In genomic region chr1:67711850-67712202, GRCh38 we compare ENCODE assay signal across 11 cellular contexts. TPM values are rescaled to one million over a fixed set of nuclear protein-coding genes. Genes with fewer than 3 reads are reported as not detected.
DNase-seq lines count a peak whose midpoint lies in the region; ATAC-seq, FAIRE-seq and TF ChIP-seq lines count a peak whose summit lies in the region.
"Had no signal": no experiment of that assay in that cellular context is flagged by ENCODE, and none has a peak within 500 bp of the region (broad histone marks: within the 10 kb centered on the region; RNA-seq: fewer than 3 reads in every experiment).

No MANE protein-coding gene starts in this region.

- peak overlapping the region; percentile 48 to 49; a peak in 3 of 6 replicates for H3K27ac ChIP-seq in A549
- peak overlapping the region; percentile 75 to 86 for H3K27ac ChIP-seq in coronary artery
- no peak overlapping the region for H3K27ac ChIP-seq in CD8-positive, alpha-beta T cell (ENCODE audit: low read depth, low read length)
- H3K27ac ChIP-seq in upper lobe of right lung: no peak overlapping the region

- H3K27me3 ChIP-seq in CD8-positive, alpha-beta T cell (ENCODE audit: insufficient read depth, low read length): no peaks in the 10 kb centered on the region
- no peaks in the 10 kb centered on the region for H3K27me3 ChIP-seq in upper lobe of right lung

- no peak for TF ChIP-seq EP300 in A549 (IDR thresholded peaks at IDR 0.05)

- no peak for TF ChIP-seq POLR2A in A549 (IDR thresholded peaks at IDR 0.05; ENCODE audit: low read length)

- WGBS in A549 (ENCODE audit: missing lambda C conversion rate): 20% methylated on average over 2 of the region's 2 CpGs

- no peak for DNase-seq in A549 (ENCODE audit: low read depth in 1 of 2, low spot score in 1 of 2)
- DNase-seq in NCI-H146 (lab: John Stamatoyannopoulos, UW): peak; percentile 45
- no peak for DNase-seq in coronary artery (ENCODE audit: low spot score)
- no peak for DNase-seq in CD8-positive, alpha-beta T cell
- DNase-seq in OCI-M2 (lab: John Stamatoyannopoulos, UW; ENCODE audit: unreplicated experiment): no peak
- DNase-seq in GM19240 (ENCODE audit: insufficient read length, low spot score): no peak
- no peak for DNase-seq in upper lobe of right lung
- DNase-seq: activated B cell treated with CpG ODN at 0.5 μM for 24 hours; activated naive CD8-positive, alpha-beta T cell treated with anti-CD3 and anti-CD28 coated beads, Interleukin-2, amount 10 ng/mL, durations not matched to agents 7 days and 5 days had no signal

- no peaks in the 10 kb centered on the region for H3K9me3 Mint-ChIP-seq in CD8-positive, alpha-beta T cell
- H3K9me3 Mint-ChIP-seq: activated B cell treated with CpG ODN at 0.5 μM for 24 hours; activated naive CD8-positive, alpha-beta T cell treated with anti-CD3 and anti-CD28 coated beads, Interleukin-2, amount 10 ng/mL, durations not matched to agents 7 days and 5 days had no signal

- no peak for TF ChIP-seq RAD21 in A549 (conservative IDR thresholded peaks at IDR 0.05 in 1 of 2, IDR thresholded peaks at IDR 0.05 in 1 of 2)

- H3K36me3 Mint-ChIP-seq in CD8-positive, alpha-beta T cell: no peaks in the 10 kb centered on the region
- H3K36me3 Mint-ChIP-seq: activated naive CD8-positive, alpha-beta T cell treated with anti-CD3 and anti-CD28 coated beads, Interleukin-2, amount 10 ng/mL, durations not matched to agents 7 days and 5 days had no signal

- no peaks in the 10 kb centered on the region for H3K36me3 ChIP-seq in CD8-positive, alpha-beta T cell (ENCODE audit: insufficient read depth, low read length)
- H3K36me3 ChIP-seq in upper lobe of right lung: no peaks in the 10 kb centered on the region

- H3K27ac Mint-ChIP-seq in CD8-positive, alpha-beta T cell: no peak overlapping the region
- H3K27ac Mint-ChIP-seq: activated B cell treated with CpG ODN at 0.5 μM for 24 hours; activated naive CD8-positive, alpha-beta T cell treated with anti-CD3 and anti-CD28 coated beads, Interleukin-2, amount 10 ng/mL, durations not matched to agents 7 days and 5 days had no signal

- POLR2A ChIA-PET in A549 (lab: Yijun Ruan, JAX): no interaction called here
- POLR2A ChIA-PET in CD8-positive, alpha-beta T cell (lab: Charles Lee): no interaction called here

- intact Hi-C loops in CD8-positive, alpha-beta T cell (cut with DNase I, micrococcal nuclease): no loop called here
- intact Hi-C loops in upper lobe of right lung (cut with DNase I): no loop called here

- TF ChIP-seq CTCF in A549 (IDR thresholded peaks at IDR 0.05): no peak
- TF ChIP-seq CTCF in coronary artery (IDR thresholded peaks at IDR 0.05): no peak
- TF ChIP-seq CTCF in CD8-positive, alpha-beta T cell (IDR thresholded peaks at IDR 0.05): no peak
- no peak for TF ChIP-seq CTCF in upper lobe of right lung (IDR thresholded peaks at IDR 0.05)

- no peak overlapping the region for H3K4me3 Mint-ChIP-seq in CD8-positive, alpha-beta T cell
- H3K4me3 Mint-ChIP-seq: activated B cell treated with CpG ODN at 0.5 μM for 24 hours; activated naive CD8-positive, alpha-beta T cell treated with anti-CD3 and anti-CD28 coated beads, Interleukin-2, amount 10 ng/mL, durations not matched to agents 7 days and 5 days had no signal

- no peak for FAIRE-seq in A549 (lab: Jason Lieb, UNC)

- no peaks in the 10 kb centered on the region for H3K27me3 Mint-ChIP-seq in CD8-positive, alpha-beta T cell (ENCODE audit: low read depth)
- H3K27me3 Mint-ChIP-seq: activated B cell treated with CpG ODN at 0.5 μM for 24 hours had no signal

- H3K4me1 Mint-ChIP-seq in CD8-positive, alpha-beta T cell (ENCODE audit: low read depth): no peaks in the 10 kb centered on the region

- CTCF ChIA-PET in A549 (lab: Yijun Ruan, JAX): interaction anchor here (1.0 to 1.6 kb wide), 3 partner anchors 9 to 54 kb away, joined by 3 to 6 read pairs (median 3); no protein-coding TSS in a partner anchor
- CTCF ChIA-PET in CD8-positive, alpha-beta T cell (lab: Charles Lee): interaction anchor here (1.0 to 1.1 kb wide), 2 partner anchors 49 to 149 kb away, joined by 3 to 6 read pairs; no protein-coding TSS in a partner anchor

- ATAC-seq in A549: no peak
- peak; percentile 48 for ATAC-seq in GM18868 (IDR thresholded peaks at IDR 0.05; ENCODE audit: unreplicated experiment)
- ATAC-seq in CD8-positive, alpha-beta T cell: no peak
- ATAC-seq in upper lobe of right lung: no peak

- H3K4me1 ChIP-seq in A549 (peaks cover 64% of the 10 kb centered on the region), upper lobe of right lung (peaks cover 16% of the 10 kb centered on the region)
- H3K4me1 ChIP-seq in CD8-positive, alpha-beta T cell (ENCODE audit: insufficient read depth, low read length): no peaks in the 10 kb centered on the region

- H3K9me3 ChIP-seq in A549 (no peaks in the 10 kb centered on the region), upper lobe of right lung (no peaks in the 10 kb centered on the region)
- H3K9me3 ChIP-seq in CD8-positive, alpha-beta T cell (ENCODE audit: low read length): no peaks in the 10 kb centered on the region

- peak overlapping the region; percentile 10; the same call in 1 of the 3 replicates for H3K4me2 ChIP-seq in A549

- no peak overlapping the region for H3K4me3 ChIP-seq in A549
- no peak overlapping the region for H3K4me3 ChIP-seq in coronary artery
- H3K4me3 ChIP-seq in CD8-positive, alpha-beta T cell (ENCODE audit: low read depth, low read length): no peak overlapping the region
- H3K4me3 ChIP-seq in upper lobe of right lung: no peak overlapping the region
- H3K4me3 ChIP-seq: lung had no signal

TF ChIP-seq in A549, 52 proteins besides CTCF, POLR2A, EP300 and RAD21:
- TF ChIP-seq JUN (IDR thresholded peaks at IDR 0.05) (no peak), CBX8 (IDR thresholded peaks at IDR 0.05) (no peak)

RNA-seq across cellular contexts. Expression of gene GADD45A, which starts 26.8 kb away (rescaled TPM):
- polyA plus RNA-seq in A549 (2011; rRNA removed): 26.6 and 44.7 TPM in 2 replicates
- polyA plus RNA-seq in A549 (2012; cell fraction: cytosol; rRNA removed): 67.8 and 72.1 TPM in 2 replicates
- 113 and 126 TPM in 2 replicates for polyA plus RNA-seq in A549 (2012; cell fraction: nucleus; rRNA removed)
- polyA plus RNA-seq in A549 (2017; fragmentation: RNase III; extraction: RNeasy Plus Mini Kit Qiagen cat#74134 plus additional on column Dnase treatment): 36.0 to 49.6 TPM (median 41.6 TPM) in 3 replicates
- 4.6 and 7.2 TPM in 2 replicates for polyA minus RNA-seq in A549 (2011; rRNA and poly(A)+ RNA removed)
- total RNA-seq in CD8-positive, alpha-beta T cell: 100 to 1,000 TPM; 194 to 196 TPM
- 16.4 TPM for total RNA-seq in upper lobe of right lung

Comparison
In these comparisons a context has a peak if more than half of its experiments do, and no peak if none do; other contexts are left out.
1. H3K27ac ChIP-seq: peak in A549 (2 of 2) and coronary artery (2 of 2); none in CD8-positive, alpha-beta T cell (single experiment) and upper lobe of right lung (single experiment).
2. RNA of gene GADD45A, which starts 26.8 kb away (total RNA-seq): 194 to 196 TPM in CD8-positive, alpha-beta T cell; 16.4 TPM in upper lobe of right lung (single experiment); every median in the first group is over 10 times any median in the second.